In the genomic region with DNA sequence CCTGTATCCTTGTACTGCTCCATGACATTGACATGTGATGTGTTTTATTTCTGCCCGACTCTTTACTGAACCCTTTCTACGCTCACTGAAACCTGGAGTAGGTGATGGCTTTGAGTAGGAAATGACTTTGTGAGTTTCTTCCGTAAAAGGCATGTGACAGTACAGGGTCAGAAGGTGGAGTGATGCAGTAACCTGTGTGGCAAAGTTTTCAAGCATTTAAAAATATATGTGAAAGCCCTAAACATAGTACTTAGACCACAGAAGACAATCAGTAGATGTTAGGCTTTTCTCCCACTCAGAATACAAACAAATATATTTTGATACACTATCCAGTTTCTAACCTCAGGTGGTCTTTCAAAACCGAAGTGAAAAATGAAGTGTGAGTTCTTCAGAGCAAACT, we compare ENCODE assay signal across 16 cellular contexts. TPM values are rescaled to one million over a fixed set of nuclear protein-coding genes. Genes with fewer than 3 reads are reported as not detected.
DNase-seq lines count a peak whose midpoint lies in the region; ATAC-seq, FAIRE-seq and TF ChIP-seq lines count a peak whose summit lies in the region.
"Had no signal": no experiment of that assay in that cellular context is flagged by ENCODE, and none has a peak within 500 bp of the region (broad histone marks: within the 10 kb centered on the region; RNA-seq: fewer than 3 reads in every experiment).

No MANE protein-coding gene starts in this region.

- H3K79me2 ChIP-seq in MM.1S (ENCODE audit: low read length): peaks cover 86% of the 10 kb centered on the region

- no peak for TF ChIP-seq EP300 in ovary (IDR thresholded peaks at IDR 0.05)

- H3K9ac ChIP-seq in MM.1S (ENCODE audit: low read length): peak overlapping the region; percentile 58

- peaks cover 61% of the 10 kb centered on the region for H3F3A ChIP-seq in MM.1S (ENCODE audit: insufficient read depth, low read length)

- TF ChIP-seq CTCF in MM.1S (IDR thresholded peaks at IDR 0.05; ENCODE audit: low read length) (no peak), ovary (IDR thresholded peaks at IDR 0.05) (no peak)

- intact Hi-C loops in ovary (cut with DNase I): loop anchor here (2.0 to 10.0 kb wide), 6 partner anchors 63 to 431 kb away; partner anchors contain the start of genes LIMD1 (in 1 of the 4) and TMEM158 (in 1 of the 4)

- DNase-seq in GM18507 (ENCODE audit: extremely low spot score, insufficient read length, low read depth): no peak
- DNase-seq in MM.1S: peak; percentile 86
- no peak for DNase-seq in ovary
- DNase-seq in cerebellar cortex (ENCODE audit: low spot score): no peak
- no peak for DNase-seq in activated CD8-positive, alpha-beta memory T cell treated with anti-CD3 and anti-CD28 coated beads, Interleukin-2, amount 10 ng/mL, durations not matched to agents 7 days and 5 days
- no peak for DNase-seq in effector CD4-positive, alpha-beta T cell
- DNase-seq: activated CD8-positive, alpha-beta T cell treated with anti-CD3 and anti-CD28 coated beads, Interleukin-2, amount 10 ng/mL, durations not matched to agents 7 days and 5 days; activated gamma-delta T cell treated with Interleukin-2 at 50 U/mL for 16 hours; NCI-H2081; NCI-H774; uterus had no signal

- peaks cover 25% of the 10 kb centered on the region for H3K4me1 Mint-ChIP-seq in activated CD8-positive, alpha-beta memory T cell treated with anti-CD3 and anti-CD28 coated beads, Interleukin-2, amount 10 ng/mL, durations not matched to agents 7 days and 5 days

- no peaks in the 10 kb centered on the region for H3K9me3 Mint-ChIP-seq in activated CD8-positive, alpha-beta memory T cell treated with anti-CD3 and anti-CD28 coated beads, Interleukin-2, amount 10 ng/mL, durations not matched to agents 7 days and 5 days (ENCODE audit: low read depth)
- H3K9me3 Mint-ChIP-seq: neural crest cell; stimulated activated naive CD8-positive, alpha-beta T cell treated with anti-CD3 and anti-CD28 coated beads, Interleukin-15, Interleukin-2, amounts not matched to agents 100 ng/mL and 50 ng/mL, for 24 hours had no signal

- no peak overlapping the region for H2AFZ ChIP-seq in MM.1S (ENCODE audit: low read length)

- no peak for TF ChIP-seq POLR2A in ovary (IDR thresholded peaks at IDR 0.05)

- H3K4me1 ChIP-seq in MM.1S (ENCODE audit: low read length) (peaks cover 61% of the 10 kb centered on the region), ovary (ENCODE audit: insufficient read depth) (peaks cover 3% of the 10 kb centered on the region)

- FAIRE-seq in GM18507 (lab: Jason Lieb, UNC): peak; percentile 78

- H3K9me2 ChIP-seq in MM.1S (replicated peaks; ENCODE audit: insufficient read depth, low read length): no peaks in the 10 kb centered on the region

- H3K4me3 ChIP-seq in MM.1S (ENCODE audit: low read length) (no peak overlapping the region), ovary (no peak overlapping the region)
- H3K4me3 ChIP-seq: uterus had no signal

- H3K27me3 Mint-ChIP-seq in activated CD8-positive, alpha-beta memory T cell treated with anti-CD3 and anti-CD28 coated beads, Interleukin-2, amount 10 ng/mL, durations not matched to agents 7 days and 5 days: no peaks in the 10 kb centered on the region
- H3K27me3 Mint-ChIP-seq: stimulated activated naive CD8-positive, alpha-beta T cell treated with anti-CD3 and anti-CD28 coated beads, Interleukin-15, Interleukin-2, amounts not matched to agents 100 ng/mL and 50 ng/mL, for 24 hours had no signal

- H3K36me3 Mint-ChIP-seq in activated CD8-positive, alpha-beta memory T cell treated with anti-CD3 and anti-CD28 coated beads, Interleukin-2, amount 10 ng/mL, durations not matched to agents 7 days and 5 days: peaks cover 4% of the 10 kb centered on the region

- peak; percentile 47 for ATAC-seq in GM21360 (IDR thresholded peaks at IDR 0.05; ENCODE audit: unreplicated experiment)
- ATAC-seq in HG02870 (IDR thresholded peaks at IDR 0.05; ENCODE audit: unreplicated experiment): peak; percentile 77
- ATAC-seq in activated CD8-positive, alpha-beta memory T cell treated with anti-CD3 and anti-CD28 coated beads, Interleukin-2, amount 10 ng/mL, durations not matched to agents 7 days and 5 days: no peak
- ATAC-seq: activated CD8-positive, alpha-beta T cell treated with anti-CD3 and anti-CD28 coated beads, Interleukin-2, amount 10 ng/mL, durations not matched to agents 7 days and 5 days; Right ventricle myocardium inferior had no signal

- peaks cover 16% of the 10 kb centered on the region; the same call in 1 of the 2 replicates for H4K20me1 ChIP-seq in MM.1S (ENCODE audit: insufficient read depth, low read length)

- H3K4me2 ChIP-seq in MM.1S (ENCODE audit: low read depth, low read length): peak overlapping the region; percentile 76

- no peak overlapping the region for H3K27ac Mint-ChIP-seq in activated CD8-positive, alpha-beta memory T cell treated with anti-CD3 and anti-CD28 coated beads, Interleukin-2, amount 10 ng/mL, durations not matched to agents 7 days and 5 days
- H3K27ac Mint-ChIP-seq: activated CD8-positive, alpha-beta T cell treated with anti-CD3 and anti-CD28 coated beads, Interleukin-2, amount 10 ng/mL, durations not matched to agents 7 days and 5 days; stimulated activated naive CD8-positive, alpha-beta T cell treated with anti-CD3 and anti-CD28 coated beads, Interleukin-15, Interleukin-2, amounts not matched to agents 100 ng/mL and 50 ng/mL, for 24 hours had no signal

- WGBS in ovary, 3 donors: 77 to 83% (median 83%) methylated on average over 4 of the region's 4 CpGs

- H3K27ac ChIP-seq in MM.1S (ENCODE audit: low read length) (peak overlapping the region; percentile 94), ovary (no peak overlapping the region)
- H3K27ac ChIP-seq: uterus had no signal

- CTCF ChIA-PET in activated CD8-positive, alpha-beta memory T cell treated with anti-CD3 and anti-CD28 coated beads, Interleukin-2, amount 10 ng/mL, durations not matched to agents 7 days and 5 days (lab: Charles Lee): interaction anchor here (0.7 to 3.2 kb wide), 7 partner anchors 13 to 621 kb away, joined by 3 to 66 read pairs (median 9); partner anchors contain the start of gene SACM1L

- H3K36me3 ChIP-seq in MM.1S (replicated peaks; ENCODE audit: insufficient read depth, low read length): no peaks in the 10 kb centered on the region
- H3K36me3 ChIP-seq in ovary: no peaks in the 10 kb centered on the region
- H3K36me3 ChIP-seq: uterus had no signal

- H3K9me3 ChIP-seq in MM.1S (replicated peaks; ENCODE audit: insufficient read depth, low read length) (no peaks in the 10 kb centered on the region), ovary (no peaks in the 10 kb centered on the region)
- H3K9me3 ChIP-seq: uterus had no signal

- H3K4me3 Mint-ChIP-seq in activated CD8-positive, alpha-beta memory T cell treated with anti-CD3 and anti-CD28 coated beads, Interleukin-2, amount 10 ng/mL, durations not matched to agents 7 days and 5 days: no peak overlapping the region
- H3K4me3 Mint-ChIP-seq: activated CD8-positive, alpha-beta T cell treated with anti-CD3 and anti-CD28 coated beads, Interleukin-2, amount 10 ng/mL, durations not matched to agents 7 days and 5 days; neural crest cell; stimulated activated naive CD8-positive, alpha-beta T cell treated with anti-CD3 and anti-CD28 coated beads, Interleukin-15, Interleukin-2, amounts not matched to agents 100 ng/mL and 50 ng/mL, for 24 hours had no signal

- no peaks in the 10 kb centered on the region for H3K27me3 ChIP-seq in MM.1S (replicated peaks; ENCODE audit: insufficient read depth, low read length)
- H3K27me3 ChIP-seq in ovary: no peaks in the 10 kb centered on the region
- H3K27me3 ChIP-seq: uterus had no signal

RNA-seq across cellular contexts. Expression of gene SACM1L, which starts 31.3 kb away (rescaled TPM):
- 10 to 100 TPM; 25.7 to 47.3 (median 39.6) TPM for total RNA-seq in ovary
- polyA plus RNA-seq in ovary: 10 to 100 TPM; 19.0 to 30.5 TPM
- 10 to 100 TPM; 71.6 to 88.7 TPM for total RNA-seq in activated CD8-positive, alpha-beta memory T cell treated with anti-CD3 and anti-CD28 coated beads, Interleukin-2, amount 10 ng/mL, durations not matched to agents 7 days and 5 days
